Comparison of ENCODE assay signal across 18 cellular contexts in genomic region chr4:2245787-2246275, GRCh38. TPM values are rescaled to one million over a fixed set of nuclear protein-coding genes. Genes with fewer than 3 reads are reported as not detected.
DNase-seq lines count a peak whose midpoint lies in the region; ATAC-seq and TF ChIP-seq lines count a peak whose summit lies in the region.
"Had no signal": no experiment of that assay in that cellular context is flagged by ENCODE, and none has a peak within 500 bp of the region (broad histone marks: within the 10 kb centered on the region; RNA-seq: fewer than 3 reads in every experiment).

No MANE protein-coding gene starts in this region.

- ATAC-seq in activated T-cell treated with anti-CD3 and anti-CD28 coated beads, Interleukin-2, amount 50 U/mL, for 72 hours (replicated peaks in 1 of 2): no peak
- no peak for ATAC-seq in activated B cell treated with CpG ODN at 0.5 μM for 24 hours (ENCODE audit: low read depth)
- ATAC-seq in lower lobe of right lung: no peak
- ATAC-seq in thoracic aorta (ENCODE audit: insufficient number of reproducible peaks, low FRiP score, low read depth): no peak
- ATAC-seq in WTC11: no peak

- H3K9me3 ChIP-seq in lower lobe of right lung (no peaks in the 10 kb centered on the region), thoracic aorta (no peaks in the 10 kb centered on the region)
- H3K9me3 ChIP-seq: colonic mucosa had no signal

- TF ChIP-seq CTCF in activated B cell treated with CpG ODN at 0.5 μM for 24 hours (IDR thresholded peaks at IDR 0.05) (no peak), lower lobe of right lung (IDR thresholded peaks at IDR 0.05) (no peak), thoracic aorta (IDR thresholded peaks at IDR 0.05) (no peak), WTC11 (IDR thresholded peaks at IDR 0.05) (no peak)

- no peaks in the 10 kb centered on the region for H3K27me3 ChIP-seq in lower lobe of right lung (ENCODE audit: low read depth)
- H3K27me3 ChIP-seq in thoracic aorta (replicated peaks; ENCODE audit: insufficient read depth): no peaks in the 10 kb centered on the region
- H3K27me3 ChIP-seq: colonic mucosa, hepatocyte had no signal

- H3K4me3 Mint-ChIP-seq in activated T-cell treated with anti-CD3 and anti-CD28 coated beads, Interleukin-2, amount 50 U/mL, for 24 hours: no peak overlapping the region
- H3K4me3 Mint-ChIP-seq in activated T-cell treated with anti-CD3 and anti-CD28 coated beads, Interleukin-2, amount 50 U/mL, for 72 hours: no peak overlapping the region
- H3K4me3 Mint-ChIP-seq in activated B cell treated with CpG ODN at 0.5 μM for 24 hours (no peak overlapping the region), WTC11 (no peak overlapping the region)
- H3K4me3 Mint-ChIP-seq: H9 had no signal

- H3K27me3 Mint-ChIP-seq in activated T-cell treated with anti-CD3 and anti-CD28 coated beads, Interleukin-2, amount 50 U/mL, for 24 hours: no peaks in the 10 kb centered on the region
- no peaks in the 10 kb centered on the region for H3K27me3 Mint-ChIP-seq in activated T-cell treated with anti-CD3 and anti-CD28 coated beads, Interleukin-2, amount 50 U/mL, for 72 hours (ENCODE audit: low read depth)
- H3K27me3 Mint-ChIP-seq in activated B cell treated with CpG ODN at 0.5 μM for 24 hours: no peaks in the 10 kb centered on the region
- H3K27me3 Mint-ChIP-seq in WTC11 (ENCODE audit: low read depth): peaks cover 13% of the 10 kb centered on the region

- POLR2A ChIA-PET in activated B cell treated with CpG ODN at 0.5 μM for 24 hours (lab: Charles Lee): interaction anchor here (0.9 kb wide), 1 partner anchor 45 kb away, joined by 3 read pairs; no protein-coding TSS in a partner anchor
- POLR2A ChIA-PET in WTC11 (lab: Charles Lee): no interaction called here

- no peak for DNase-seq in activated T-cell treated with anti-CD3 and anti-CD28 coated beads, Interleukin-2, amount 50 U/mL, for 24 hours
- DNase-seq in activated T-cell treated with anti-CD3 and anti-CD28 coated beads, Interleukin-2, amount 50 U/mL, for 72 hours: no peak
- DNase-seq in activated B cell treated with CpG ODN at 0.5 μM for 24 hours: no peak
- DNase-seq in lower lobe of right lung: no peak
- no peak for DNase-seq in thoracic aorta (ENCODE audit: low spot score)
- no peak for DNase-seq in NCI-H2081 treated with DMSO at 0.1 percent for 48 hours (lab: John Stamatoyannopoulos, UW)
- DNase-seq in OCI-M2 (lab: John Stamatoyannopoulos, UW; ENCODE audit: unreplicated experiment): no peak
- no peak for DNase-seq in WTC11 (ENCODE audit: low spot score)
- DNase-seq: ACHN; activated T-cell treated with anti-CD3 and anti-CD28 coated beads, Interleukin-2, amount 50 U/mL, for 1 hour; colonic mucosa; H9; NCI-H1436 treated with DMSO at 0.1 percent for 48 hours; NCI-H446; OCI-M1; retina; stimulated activated CD4-positive, alpha-beta T cell treated with anti-CD3 and anti-CD28 coated beads, Interleukin-2, amount 100 ng/mL, for 48 hours had no signal

- H3K4me1 Mint-ChIP-seq in activated T-cell treated with anti-CD3 and anti-CD28 coated beads, Interleukin-2, amount 50 U/mL, for 24 hours (ENCODE audit: low read depth): peaks cover 27% of the 10 kb centered on the region
- peaks cover 22% of the 10 kb centered on the region for H3K4me1 Mint-ChIP-seq in activated T-cell treated with anti-CD3 and anti-CD28 coated beads, Interleukin-2, amount 50 U/mL, for 72 hours (ENCODE audit: low read depth)
- H3K4me1 Mint-ChIP-seq in activated B cell treated with CpG ODN at 0.5 μM for 24 hours (peaks cover 21% of the 10 kb centered on the region), WTC11 (peaks cover 8% of the 10 kb centered on the region)

- H3K9me3 Mint-ChIP-seq in activated T-cell treated with anti-CD3 and anti-CD28 coated beads, Interleukin-2, amount 50 U/mL, for 24 hours: no peaks in the 10 kb centered on the region
- no peaks in the 10 kb centered on the region for H3K9me3 Mint-ChIP-seq in activated T-cell treated with anti-CD3 and anti-CD28 coated beads, Interleukin-2, amount 50 U/mL, for 72 hours
- H3K9me3 Mint-ChIP-seq in activated B cell treated with CpG ODN at 0.5 μM for 24 hours: no peaks in the 10 kb centered on the region
- H3K9me3 Mint-ChIP-seq in WTC11: peaks cover 23% of the 10 kb centered on the region

- H3K27ac Mint-ChIP-seq in activated T-cell treated with anti-CD3 and anti-CD28 coated beads, Interleukin-2, amount 50 U/mL, for 24 hours: peak overlapping the region; percentile 27
- no peak overlapping the region for H3K27ac Mint-ChIP-seq in activated T-cell treated with anti-CD3 and anti-CD28 coated beads, Interleukin-2, amount 50 U/mL, for 72 hours
- peak overlapping the region; percentile 9 for H3K27ac Mint-ChIP-seq in activated B cell treated with CpG ODN at 0.5 μM for 24 hours
- H3K27ac Mint-ChIP-seq in WTC11: no peak overlapping the region

- H3K27ac ChIP-seq in lower lobe of right lung (peak overlapping the region; percentile 49), thoracic aorta (peak overlapping the region; percentile 50 to 66)
- H3K27ac ChIP-seq: colonic mucosa had no signal

- intact Hi-C loops in activated B cell treated with CpG ODN at 0.5 μM for 24 hours (cut with micrococcal nuclease) (loop anchor here (10.0 kb wide), 4 partner anchors 241 to 719 kb away; partner anchors contain the start of genes GRK4, NELFA and NOP14), lower lobe of right lung (cut with DNase I) (no loop called here)

- H3K36me3 ChIP-seq in lower lobe of right lung: peaks cover 38% of the 10 kb centered on the region
- H3K36me3 ChIP-seq in thoracic aorta: peaks cover 26% of the 10 kb centered on the region

- CTCF ChIA-PET in activated B cell treated with CpG ODN at 0.5 μM for 24 hours (lab: Charles Lee): no interaction called here
- CTCF ChIA-PET in WTC11 (lab: Charles Lee): interaction anchor here (1.8 kb wide), 1 partner anchor 26 kb away, joined by 5 read pairs; no protein-coding TSS in a partner anchor

- H3K4me1 ChIP-seq in lower lobe of right lung (peaks cover 41% of the 10 kb centered on the region), thoracic aorta (ENCODE audit: control insufficient read depth in 1 of 2, low read depth in 2 of 2) (peaks cover 12 to 44% of the 10 kb centered on the region in 2 donors)

- H3K36me3 Mint-ChIP-seq in activated T-cell treated with anti-CD3 and anti-CD28 coated beads, Interleukin-2, amount 50 U/mL, for 24 hours (ENCODE audit: low read depth): peaks cover 11% of the 10 kb centered on the region
- peaks cover 2% of the 10 kb centered on the region in 2 donors for H3K36me3 Mint-ChIP-seq in activated T-cell treated with anti-CD3 and anti-CD28 coated beads, Interleukin-2, amount 50 U/mL, for 72 hours (ENCODE audit: insufficient read depth in 2 of 2)
- H3K36me3 Mint-ChIP-seq in activated B cell treated with CpG ODN at 0.5 μM for 24 hours (ENCODE audit: low read depth) (peaks cover 17% of the 10 kb centered on the region), WTC11 (peaks cover 13% of the 10 kb centered on the region)

- H3K4me3 ChIP-seq in lower lobe of right lung: no peak overlapping the region
- no peak overlapping the region for H3K4me3 ChIP-seq in thoracic aorta
- H3K4me3 ChIP-seq: colonic mucosa, hepatocyte had no signal

TF ChIP-seq in WTC11, 78 proteins besides CTCF, POLR2A, EP300 and RAD21 (continues in another document):
- TF ChIP-seq ZNF138 (CRISPR knock-in tag; conservative IDR thresholded peaks at IDR 0.05) (no peak), E2F1 (CRISPR knock-in tag; IDR thresholded peaks at IDR 0.05) (no peak), GABPB1 (CRISPR knock-in tag; IDR thresholded peaks at IDR 0.05) (no peak), PREB (CRISPR knock-in tag; IDR thresholded peaks at IDR 0.05; ENCODE audit: borderline replicate concordance) (no peak), CDX4 (CRISPR knock-in tag; IDR thresholded peaks at IDR 0.05; ENCODE audit: borderline replicate concordance) (no peak), NFATC4 (CRISPR knock-in tag; IDR thresholded peaks at IDR 0.05) (no peak)

RNA-seq across cellular contexts. Expression of gene HAUS3, which starts 3.9 kb away (rescaled TPM):
- total RNA-seq in activated T-cell treated with anti-CD3 and anti-CD28 coated beads, Interleukin-2, amount 50 U/mL, for 72 hours: 10 to 100 TPM; 21.0 to 21.7 TPM
- total RNA-seq in activated B cell treated with CpG ODN at 0.5 μM for 24 hours (17.9 and 19.0 TPM in 2 replicates), lower lobe of right lung (12.3 TPM), thoracic aorta (10 to 100 TPM in 1 of 2 donors, 1 to 10 TPM in 1; 6.5 to 12.9 TPM), WTC11 (2021) (11.9 to 14.7 TPM (median 12.4 TPM) in 3 replicates)

RNA-seq across cellular contexts. Expression of gene POLN, which starts 3.9 kb away (rescaled TPM):
- 1 to 10 TPM; 4.6 TPM for total RNA-seq in activated T-cell treated with anti-CD3 and anti-CD28 coated beads, Interleukin-2, amount 50 U/mL, for 72 hours
- total RNA-seq in activated B cell treated with CpG ODN at 0.5 μM for 24 hours (1.4 and 1.7 TPM in 2 replicates), lower lobe of right lung (2.2 TPM), thoracic aorta (1 to 10 TPM; 3.2 to 3.5 TPM), WTC11 (2021) (2.5 to 3.5 TPM (median 2.8 TPM) in 3 replicates)

RNA-seq across cellular contexts. Expression of gene MXD4, which starts 16.1 kb away (rescaled TPM):
- 10 to 100 TPM; 10.1 to 11.3 TPM for total RNA-seq in activated T-cell treated with anti-CD3 and anti-CD28 coated beads, Interleukin-2, amount 50 U/mL, for 72 hours
- 28.7 and 36.7 TPM in 2 replicates for total RNA-seq in activated B cell treated with CpG ODN at 0.5 μM for 24 hours
- total RNA-seq in lower lobe of right lung: 74.3 TPM
- total RNA-seq in thoracic aorta: 100 to 1,000 TPM in 1 of 2 donors, 10 to 100 TPM in 1; 93.1 to 105 TPM
- 17.7 to 22.7 TPM (median 20.4 TPM) in 3 replicates for total RNA-seq in WTC11 (2021)

Comparison
In these comparisons a context has a peak if more than half of its experiments do, and no peak if none do; other contexts are left out.
1. H3K27ac Mint-ChIP-seq: peak in activated T-cell treated with anti-CD3 and anti-CD28 coated beads, Interleukin-2, amount 50 U/mL, for 24 hours (single experiment) and activated B cell treated with CpG ODN at 0.5 μM for 24 hours (single experiment); none in activated T-cell treated with anti-CD3 and anti-CD28 coated beads, Interleukin-2, amount 50 U/mL, for 72 hours (single experiment) and WTC11 (single experiment).